Comparison of ENCODE assay signal across 14 cellular contexts in the genomic region with DNA sequence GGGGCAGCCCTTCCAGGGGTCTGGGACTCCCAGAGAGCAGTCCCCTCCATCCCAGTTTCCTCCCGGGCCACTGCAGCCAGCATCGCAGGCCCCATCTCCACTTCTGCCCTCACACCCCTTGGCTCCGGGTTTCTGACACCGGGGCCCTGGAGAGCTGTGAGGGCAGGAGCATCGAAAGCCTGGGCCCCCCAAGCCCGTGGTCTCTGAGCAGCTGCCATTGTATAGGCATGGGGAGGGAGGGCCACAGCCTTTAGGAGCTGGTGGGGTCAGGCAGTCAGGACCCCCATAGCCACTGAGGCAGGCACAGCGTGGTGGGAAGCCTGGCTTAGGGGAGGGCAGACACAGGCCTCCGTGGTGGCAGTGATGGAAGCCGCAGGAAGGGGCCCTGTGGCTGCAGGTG. TPM values are rescaled to one million over a fixed set of nuclear protein-coding genes. Genes with fewer than 3 reads are reported as not detected.
DNase-seq lines count a peak whose midpoint lies in the region; ATAC-seq and TF ChIP-seq lines count a peak whose summit lies in the region.
"Had no signal": no experiment of that assay in that cellular context is flagged by ENCODE, and none has a peak within 500 bp of the region (broad histone marks: within the 10 kb centered on the region; RNA-seq: fewer than 3 reads in every experiment).

No MANE protein-coding gene starts in this region.

- H3K9me3 ChIP-seq in Karpas-422 (ENCODE audit: low read length) (no peaks in the 10 kb centered on the region), neuronal stem cell (replicated peaks in 1 of 2; ENCODE audit: control insufficient read depth in 2 of 2, insufficient read depth in 1 of 2, low read depth in 1 of 2, low read length in 2 of 2) (no peaks in the 10 kb centered on the region), thyroid gland (no peaks in the 10 kb centered on the region)
- H3K9me3 ChIP-seq: BLaER1 had no signal

- no peak overlapping the region for H3K23ac ChIP-seq in neuronal stem cell (ENCODE audit: low read depth, low read length, poor library complexity)

- DNase-seq in cardiac septum (ENCODE audit: low spot score) (peak; percentile 47), Right ventricle myocardium inferior (ENCODE audit: missing footprints) (no peak), Karpas-422 (peak; percentile 2), neuronal stem cell (ENCODE audit: low spot score) (no peak), thyroid gland (no peak), HFFc6 (no peak)
- DNase-seq: 8988T; AML-193; CD4-positive, CD25-positive, alpha-beta regulatory T cell; DMS53; GF-D8; HCEC 1CT had no signal

- TF ChIP-seq CTCF in thyroid gland (IDR thresholded peaks at IDR 0.05) (no peak), HFFc6 (IDR thresholded peaks at IDR 0.05) (no peak)

- no peaks in the 10 kb centered on the region for H3K79me1 ChIP-seq in neuronal stem cell (ENCODE audit: low read depth, low read length)

- no peak overlapping the region for H3K27ac Mint-ChIP-seq in HFFc6
- H3K27ac Mint-ChIP-seq: CD4-positive, CD25-positive, alpha-beta regulatory T cell had no signal

- no peak for TF ChIP-seq POLR2A in thyroid gland (IDR thresholded peaks at IDR 0.05)

- no peaks in the 10 kb centered on the region for H3K9me2 ChIP-seq in Karpas-422 (replicated peaks; ENCODE audit: insufficient read depth, low read length)

- H3K4ac ChIP-seq in neuronal stem cell (ENCODE audit: low read length), result no peak overlapping the region

- peaks cover 7% of the 10 kb centered on the region for H3K4me1 ChIP-seq in Karpas-422 (ENCODE audit: low read length)
- peaks cover 11 to 15% of the 10 kb centered on the region in 2 donors for H3K4me1 ChIP-seq in neuronal stem cell (ENCODE audit: control insufficient read depth in 2 of 2, insufficient read depth in 1 of 2, low read depth in 1 of 2, low read length in 2 of 2)
- H3K4me1 ChIP-seq in thyroid gland, result peaks cover 15 to 18% of the 10 kb centered on the region in 2 donors

- no peaks in the 10 kb centered on the region for H3K27me3 ChIP-seq in Karpas-422 (ENCODE audit: low read length)
- H3K27me3 ChIP-seq in neuronal stem cell (ENCODE audit: control insufficient read depth in 3 of 3, insufficient read depth in 3 of 3, low read depth in 1 of 3, low read length in 3 of 3), result no peaks in the 10 kb centered on the region
- no peaks in the 10 kb centered on the region for H3K27me3 ChIP-seq in thyroid gland
- H3K27me3 ChIP-seq: BLaER1 had no signal

- H4K20me1 ChIP-seq in Karpas-422 (ENCODE audit: insufficient read depth, low read depth, low read length), result no peaks in the 10 kb centered on the region
- H4K20me1 ChIP-seq: BLaER1 had no signal

- intact Hi-C loops in cardiac septum (cut with DNase I), result no loop called here
- intact Hi-C loops in Right ventricle myocardium inferior (cut with DNase I), result no loop called here
- intact Hi-C loops in thyroid gland (cut with DNase I), result no loop called here

- H2BK120ac ChIP-seq in neuronal stem cell (ENCODE audit: low read depth, low read length), result no peak overlapping the region

- peak overlapping the region; percentile 24 for H2BK12ac ChIP-seq in neuronal stem cell (ENCODE audit: low read length)

- peak overlapping the region; percentile 49 for H2BK5ac ChIP-seq in neuronal stem cell (ENCODE audit: low read length)

- no peak for ATAC-seq in Right ventricle myocardium inferior

- peak overlapping the region; percentile 66 for H3K18ac ChIP-seq in neuronal stem cell (ENCODE audit: low read length)

- H4K8ac ChIP-seq in neuronal stem cell (ENCODE audit: low read depth, low read length), result no peak overlapping the region

- H3K36me3 ChIP-seq in Karpas-422 (ENCODE audit: insufficient read depth, low read length) (no peaks in the 10 kb centered on the region), neuronal stem cell (replicated peaks in 1 of 2; ENCODE audit: control insufficient read depth in 2 of 2, insufficient read depth in 2 of 2, low read length in 2 of 2) (no peaks in the 10 kb centered on the region), thyroid gland (no peaks in the 10 kb centered on the region)
- H3K36me3 ChIP-seq: BLaER1 had no signal

- no peaks in the 10 kb centered on the region; the same call in 1 of the 2 replicates for H3K36me3 Mint-ChIP-seq in HFFc6 (ENCODE audit: low read depth)
- H3K36me3 Mint-ChIP-seq: CD4-positive, CD25-positive, alpha-beta regulatory T cell; IgD-negative memory B cell had no signal

- H3K9ac ChIP-seq in Karpas-422 (ENCODE audit: low read length), result no peak overlapping the region
- peak overlapping the region; percentile 9 for H3K9ac ChIP-seq in neuronal stem cell (ENCODE audit: low read depth, low read length, poor library complexity)
- H3K9ac ChIP-seq: BLaER1 had no signal

- no peak overlapping the region for H3K4me3 Mint-ChIP-seq in HFFc6

- H3K9me3 Mint-ChIP-seq in HFFc6, result peaks cover 5% of the 10 kb centered on the region
- H3K9me3 Mint-ChIP-seq: CD4-positive, CD25-positive, alpha-beta regulatory T cell had no signal

- no CpG with 5 or more reads among the region's 9 CpGs for WGBS in neuronal stem cell (ENCODE audit: extremely low coverage in 2 of 2, insufficient read length in 2 of 2, insufficient replicate concordance in 1 of 2), 2 donors
- 81 to 93% methylated on average over 6 to 9 of the region's 9 CpGs for WGBS in thyroid gland, 2 donors

- H3K79me2 ChIP-seq in Karpas-422 (ENCODE audit: low read length), result no peaks in the 10 kb centered on the region

- no peak overlapping the region for H3K4me3 ChIP-seq in Karpas-422 (ENCODE audit: low read length)
- no peak overlapping the region for H3K4me3 ChIP-seq in neuronal stem cell (ENCODE audit: low read length in 2 of 2)
- H3K4me3 ChIP-seq in thyroid gland (replicated peaks in 1 of 3), result no peak overlapping the region
- H3K4me3 ChIP-seq: BLaER1 had no signal

- H3K27ac ChIP-seq in Karpas-422 (ENCODE audit: low read length) (no peak overlapping the region), neuronal stem cell (replicated peaks; ENCODE audit: low read length) (no peak overlapping the region), thyroid gland (no peak overlapping the region)
- H3K27ac ChIP-seq: BLaER1 had no signal

- peak overlapping the region; percentile 24 for H2AK5ac ChIP-seq in neuronal stem cell (ENCODE audit: low read depth, low read length)

- peak overlapping the region; percentile 74 for H4K91ac ChIP-seq in neuronal stem cell (ENCODE audit: low read depth, low read length, poor library complexity)

- H2AFZ ChIP-seq in Karpas-422 (ENCODE audit: low read length), result no peak overlapping the region
- H2AFZ ChIP-seq in neuronal stem cell (ENCODE audit: low read length), result peak overlapping the region; percentile 2

- no peaks in the 10 kb centered on the region for H3K4me1 Mint-ChIP-seq in HFFc6 (ENCODE audit: low read depth)
- H3K4me1 Mint-ChIP-seq: CD4-positive, CD25-positive, alpha-beta regulatory T cell had no signal

- peak overlapping the region; percentile 32 for H2BK15ac ChIP-seq in neuronal stem cell (ENCODE audit: low read length)

- no peak overlapping the region for H3K4me2 ChIP-seq in Karpas-422 (ENCODE audit: low read depth, low read length, poor library complexity, severe bottlenecking)
- no peak overlapping the region for H3K4me2 ChIP-seq in neuronal stem cell (ENCODE audit: insufficient read depth, low read length, poor library complexity, severe bottlenecking)
- H3K4me2 ChIP-seq: BLaER1 had no signal

- peak overlapping the region; percentile 1 for H3K14ac ChIP-seq in neuronal stem cell (ENCODE audit: low read length)

- peaks cover 16% of the 10 kb centered on the region for H3K27me3 Mint-ChIP-seq in HFFc6 (ENCODE audit: insufficient read depth)

RNA-seq across cellular contexts. Expression of a gene that starts 9.7 kb away (rescaled TPM):
- total RNA-seq in cardiac septum (6.9 TPM), Right ventricle myocardium inferior (6.3 TPM), thyroid gland (1 to 10 TPM; 4.2 to 6.5 (median 5.5) TPM)
- total RNA-seq in Karpas-422 (2014; rRNA removed; shearing (Covaris generic); ENCODE audit: low replicate concordance), result 66.5 and 85.9 TPM in 2 replicates
- 4.2 TPM for polyA plus RNA-seq in neuronal stem cell (2013, experiment 1 of 2)
- 4.2 TPM for polyA plus RNA-seq in neuronal stem cell (2013, experiment 2 of 2)
- total RNA-seq in HFFc6 (2021; fragmentation: NEBNext Ultra II Directional; extraction: Animal tissue kit (Norgen Biotek cat#: 25700)), result 10 to 100 TPM in 1 of 6 experiments, 1 to 10 TPM in 5; 4.0 to 10.1 (median 7.6) TPM

RNA-seq across cellular contexts. Expression of a gene that starts 12.2 kb away (rescaled TPM):
- total RNA-seq in cardiac septum (46.9 TPM), Right ventricle myocardium inferior (42.9 TPM), thyroid gland (10 to 100 TPM; 66.0 to 93.4 (median 74.2) TPM)
- total RNA-seq in Karpas-422 (2014; rRNA removed; shearing (Covaris generic); ENCODE audit: low replicate concordance), result 51.7 and 84.0 TPM in 2 replicates
- 154 TPM for polyA plus RNA-seq in neuronal stem cell (2013, experiment 1 of 2)
- 155 TPM for polyA plus RNA-seq in neuronal stem cell (2013, experiment 2 of 2)
- 10 to 100 TPM; 50.7 to 61.4 (median 56.2) TPM for total RNA-seq in HFFc6 (2021; fragmentation: NEBNext Ultra II Directional; extraction: Animal tissue kit (Norgen Biotek cat#: 25700))

RNA-seq across cellular contexts. Expression of a gene that starts 18.1 kb away (rescaled TPM):
- 3.5 TPM for total RNA-seq in cardiac septum
- total RNA-seq in Right ventricle myocardium inferior, result 2.0 TPM
- 9.0 and 9.2 TPM in 2 replicates for total RNA-seq in Karpas-422 (2014; rRNA removed; shearing (Covaris generic); ENCODE audit: low replicate concordance)
- polyA plus RNA-seq in neuronal stem cell (2013, experiment 1 of 2), result 19.9 TPM
- polyA plus RNA-seq in neuronal stem cell (2013, experiment 2 of 2), result 18.7 TPM
- total RNA-seq in thyroid gland, result 10 to 100 TPM; 10.3 to 70.6 (median 36.8) TPM
- 1 to 10 TPM; 6.2 to 7.6 (median 6.5) TPM for total RNA-seq in HFFc6 (2021; fragmentation: NEBNext Ultra II Directional; extraction: Animal tissue kit (Norgen Biotek cat#: 25700))

RNA-seq across cellular contexts. Expression of a gene that starts 21.7 kb away (rescaled TPM):
- total RNA-seq in cardiac septum, result 31.2 TPM
- total RNA-seq in Right ventricle myocardium inferior, result 24.4 TPM
- 1.5 and 5.2 TPM in 2 replicates for total RNA-seq in Karpas-422 (2014; rRNA removed; shearing (Covaris generic); ENCODE audit: low replicate concordance)
- polyA plus RNA-seq in neuronal stem cell (2013, experiment 1 of 2), result 4.0 TPM
- 3.7 TPM for polyA plus RNA-seq in neuronal stem cell (2013, experiment 2 of 2)
- total RNA-seq in thyroid gland, result 10 to 100 TPM; 11.0 to 37.9 (median 17.5) TPM
- total RNA-seq in HFFc6 (2021; fragmentation: NEBNext Ultra II Directional; extraction: Animal tissue kit (Norgen Biotek cat#: 25700)), result under 1 TPM; 0.29 to 0.68 (median 0.48) TPM

RNA-seq across cellular contexts. Expression of a gene that starts 24.0 kb away (rescaled TPM):
- total RNA-seq in cardiac septum, result 60.7 TPM
- total RNA-seq in Right ventricle myocardium inferior, result 97.5 TPM
- total RNA-seq in Karpas-422 (2014; rRNA removed; shearing (Covaris generic); ENCODE audit: low replicate concordance), result 73.5 and 78.5 TPM in 2 replicates
- 152 TPM for polyA plus RNA-seq in neuronal stem cell (2013, experiment 1 of 2)
- 145 TPM for polyA plus RNA-seq in neuronal stem cell (2013, experiment 2 of 2)
- total RNA-seq in thyroid gland, result 100 to 1,000 TPM in 3 of 4 donors, 10 to 100 TPM in 1; 64.0 to 114 (median 107) TPM
- 10 to 100 TPM; 30.0 to 37.4 (median 34.7) TPM for total RNA-seq in HFFc6 (2021; fragmentation: NEBNext Ultra II Directional; extraction: Animal tissue kit (Norgen Biotek cat#: 25700))

Comparison
In these comparisons a context has a peak if more than half of its experiments do, and no peak if none do; other contexts are left out.
1. DNase-seq: peak in cardiac septum (single experiment) and Karpas-422 (single experiment); none in Right ventricle myocardium inferior (single experiment), neuronal stem cell (single experiment), thyroid gland (0 of 2) and HFFc6 (single experiment).